In genomic region chr6:154852700-154853099, GRCh38 we compare ENCODE assay signal across 1 cellular context.
A peak's percentile ranks its signal among the peaks of the same experiment; 100 is the strongest.
TF ChIP-seq lines count a peak whose summit lies in the region.

No MANE protein-coding gene starts in this region.

TF ChIP-seq in HEK293, 187 proteins besides CTCF, POLR2A, EP300 and RAD21 (continued from another document and continues in another):
- TF ChIP-seq ELK4 (IDR thresholded peaks at IDR 0.05; ENCODE audit: borderline replicate concordance, low read depth, low read length): no peak
- peak; percentile 54; the same call in 1 of the 2 replicates for TF ChIP-seq REST (tag by site-specific recombination; IDR thresholded peaks at IDR 0.05)
- no peak for TF ChIP-seq ZSCAN18 (tag by site-specific recombination; IDR thresholded peaks at IDR 0.05)
- TF ChIP-seq MZF1 (tag by site-specific recombination; IDR thresholded peaks at IDR 0.05; ENCODE audit: borderline replicate concordance): peak; percentile 73; the same call in 1 of the 2 replicates
- TF ChIP-seq ZBTB48 (tag by site-specific recombination; IDR thresholded peaks at IDR 0.05): no peak
- no peak for TF ChIP-seq PRDM2 (tag by site-specific recombination; IDR thresholded peaks at IDR 0.05; ENCODE audit: borderline replicate concordance)
- no peak for TF ChIP-seq ZNF701 (tag by site-specific recombination; IDR thresholded peaks at IDR 0.05)
- TF ChIP-seq ZSCAN4 (tag by site-specific recombination; IDR thresholded peaks at IDR 0.05): peak; percentile 51
- no peak for TF ChIP-seq ZNF211 (tag by site-specific recombination; IDR thresholded peaks at IDR 0.05; ENCODE audit: low read depth)
- no peak; the same call in none of the 2 replicates for TF ChIP-seq ZNF561 (tag by site-specific recombination; IDR thresholded peaks at IDR 0.05; ENCODE audit: borderline replicate concordance)
- TF ChIP-seq ZNF202 (tag by site-specific recombination; IDR thresholded peaks at IDR 0.05; ENCODE audit: borderline replicate concordance): no peak
- no peak for TF ChIP-seq ZNF292 (tag by site-specific recombination; IDR thresholded peaks at IDR 0.05; ENCODE audit: borderline replicate concordance, low read depth)
- TF ChIP-seq KLF7 (tag by site-specific recombination; IDR thresholded peaks at IDR 0.05; ENCODE audit: borderline replicate concordance): no peak; the same call in 1 of the 2 replicates
- no peak for TF ChIP-seq ZNF266 (tag by site-specific recombination; IDR thresholded peaks at IDR 0.05; ENCODE audit: low read depth)
- TF ChIP-seq TRIM28 (IDR thresholded peaks at IDR 0.05; ENCODE audit: borderline replicate concordance, low read length): peak; percentile 95
- TF ChIP-seq ZNF324 (tag by site-specific recombination; IDR thresholded peaks at IDR 0.05): peak; percentile 73; the same call in 1 of the 2 replicates
- TF ChIP-seq ZNF362 (tag by site-specific recombination; IDR thresholded peaks at IDR 0.05): peak; percentile 81
- peak; percentile 84 for TF ChIP-seq FEZF1 (tag by site-specific recombination; IDR thresholded peaks at IDR 0.05)
- peak; percentile 89 for TF ChIP-seq ZNF639 (tag by site-specific recombination; IDR thresholded peaks at IDR 0.05)
- no peak for TF ChIP-seq HOXA7 (CRISPR knock-in tag; IDR thresholded peaks at IDR 0.05; ENCODE audit: borderline replicate concordance)
- TF ChIP-seq SCRT2 (tag by site-specific recombination; IDR thresholded peaks at IDR 0.05): peak; percentile 95
- TF ChIP-seq ZNF837 (tag by site-specific recombination; IDR thresholded peaks at IDR 0.05): no peak
- TF ChIP-seq EGR2 (tag by site-specific recombination; IDR thresholded peaks at IDR 0.05; ENCODE audit: low read depth): no peak
- 0 out of 2 replicates have a peak, but pooled peaks have one; percentile 16 for TF ChIP-seq ZBTB11 (tag by site-specific recombination; conservative IDR thresholded peaks at IDR 0.05; ENCODE audit: low read depth)
- peak; percentile 84 for TF ChIP-seq ZNF366 (tag by site-specific recombination; conservative IDR thresholded peaks at IDR 0.05)
- TF ChIP-seq ZNF610 (tag by site-specific recombination; IDR thresholded peaks at IDR 0.05; ENCODE audit: borderline replicate concordance): no peak
- TF ChIP-seq SCRT1 (tag by site-specific recombination; IDR thresholded peaks at IDR 0.05; ENCODE audit: borderline replicate concordance): peak; percentile 85
- peak; percentile 95 for TF ChIP-seq BCL11A (tag by site-specific recombination; IDR thresholded peaks at IDR 0.05; ENCODE audit: low read depth)
- TF ChIP-seq HOXC10 (CRISPR knock-in tag; IDR thresholded peaks at IDR 0.05): no peak
- no peak for TF ChIP-seq ZNF830 (tag by site-specific recombination; IDR thresholded peaks at IDR 0.05; ENCODE audit: low read depth)
- 0 out of 2 replicates have a peak, but pooled peaks have one; percentile 28 for TF ChIP-seq KLF9 (tag by site-specific recombination; IDR thresholded peaks at IDR 0.05; ENCODE audit: low read depth)
- peak; percentile 57; the same call in 1 of the 2 replicates for TF ChIP-seq BCL11B (tag by site-specific recombination; IDR thresholded peaks at IDR 0.05; ENCODE audit: low read depth)
- TF ChIP-seq HOXD13 (CRISPR knock-in tag; IDR thresholded peaks at IDR 0.05; ENCODE audit: borderline replicate concordance): peak; percentile 15; the same call in 1 of the 2 replicates
- peak; percentile 83 for TF ChIP-seq ZNF10 (tag by site-specific recombination; IDR thresholded peaks at IDR 0.05)
- peak; percentile 54; the same call in 1 of the 2 replicates for TF ChIP-seq ZNF341 (tag by site-specific recombination; IDR thresholded peaks at IDR 0.05; ENCODE audit: low read depth)
- no peak for TF ChIP-seq ZNF513 (tag by site-specific recombination; IDR thresholded peaks at IDR 0.05)
- TF ChIP-seq KLF10 (tag by site-specific recombination; IDR thresholded peaks at IDR 0.05): peak; percentile 74
